11 cellular contexts compared by ENCODE assay signal in genomic region chr10:79264942-79265341, GRCh38.
DNase-seq lines count a peak whose midpoint lies in the region; ATAC-seq, FAIRE-seq and TF ChIP-seq lines count a peak whose summit lies in the region.
"Had no signal": no experiment of that assay in that cellular context is flagged by ENCODE, and none has a peak within 500 bp of the region (broad histone marks: within the 10 kb centered on the region; RNA-seq: fewer than 3 reads in every experiment).

No MANE protein-coding gene starts in this region.

- ATAC-seq in heart right ventricle (peak in 7 of 8 donors; percentile 3 to 38 (median 11)), pancreas (peak in 3 of 4 donors; percentile 40 to 47 (median 44))

- no peak overlapping the region for H2AFZ ChIP-seq in neural progenitor cell (replicated peaks)

- DNase-seq in RPMI7951 (ENCODE audit: low read depth): peak; percentile 40
- peak; percentile 64 to 67 for DNase-seq in heart right ventricle
- DNase-seq in pancreas: peak in 2 of 6 donors; percentile 26 to 51
- DNase-seq in stimulated activated naive CD4-positive, alpha-beta T cell (lab: John Stamatoyannopoulos, UW): no peak
- no peak for DNase-seq in neural progenitor cell (ENCODE audit: low spot score)
- no peak for DNase-seq in activated T-cell treated with anti-CD3 and anti-CD28 coated beads, Interleukin-2, amount 50 U/mL, for 48 hours
- no peak for DNase-seq in MG63
- DNase-seq: NCI-H526, retina had no signal

- no peaks in the 10 kb centered on the region for H3K9me3 Mint-ChIP-seq in neural progenitor cell

- H4K20me1 ChIP-seq in BLaER1 treated with 17β-estradiol and CSF1 and Interleukin-3, amounts not matched to agents 10 nM and 100 nM: peaks cover 90 to 100% (median 100%) of the 10 kb centered on the region in 11 experiments
- H4K20me1 ChIP-seq in neural progenitor cell (ENCODE audit: low read depth): peaks cover 79% of the 10 kb centered on the region

- H3K9me3 ChIP-seq in BLaER1 treated with 17β-estradiol and CSF1 and Interleukin-3, amounts not matched to agents 10 nM and 100 nM (replicated peaks in 1 of 11): no peaks in the 10 kb centered on the region
- H3K9me3 ChIP-seq in heart right ventricle: no peaks in the 10 kb centered on the region
- H3K9me3 ChIP-seq in pancreas: no peaks in the 10 kb centered on the region
- no peaks in the 10 kb centered on the region for H3K9me3 ChIP-seq in neural progenitor cell (ENCODE audit: low read depth)
- H3K9me3 ChIP-seq in MG63: no peaks in the 10 kb centered on the region

- no peaks in the 10 kb centered on the region for H3K27me3 ChIP-seq in BLaER1 treated with 17β-estradiol and CSF1 and Interleukin-3, amounts not matched to agents 10 nM and 100 nM
- H3K27me3 ChIP-seq in heart right ventricle (no peaks in the 10 kb centered on the region), pancreas (no peaks in the 10 kb centered on the region), neural progenitor cell (no peaks in the 10 kb centered on the region), MG63 (no peaks in the 10 kb centered on the region)
- H3K27me3 ChIP-seq: cardiac muscle cell had no signal

- no peak overlapping the region for H3K27ac Mint-ChIP-seq in neural progenitor cell

- H3K36me3 ChIP-seq in BLaER1 treated with 17β-estradiol and CSF1 and Interleukin-3, amounts not matched to agents 10 nM and 100 nM: peaks cover 34 to 63% (median 48%) of the 10 kb centered on the region in 11 experiments
- H3K36me3 ChIP-seq in heart right ventricle (peaks cover 0 to 41% (median 0%) of the 10 kb centered on the region in 9 donors), pancreas (no peaks in the 10 kb centered on the region), neural progenitor cell (no peaks in the 10 kb centered on the region), MG63 (peaks cover 74% of the 10 kb centered on the region)

- H3K4me1 Mint-ChIP-seq in neural progenitor cell: peaks cover 65% of the 10 kb centered on the region

- peak overlapping the region; percentile 77 to 99 (median 97) for H3K4me2 ChIP-seq in BLaER1 treated with 17β-estradiol and CSF1 and Interleukin-3, amounts not matched to agents 10 nM and 100 nM
- no peak overlapping the region for H3K4me2 ChIP-seq in neural progenitor cell

- 60 to 77% methylated on average over 10 of the region's 10 CpGs for WGBS in heart right ventricle, 2 donors
- 56 to 59% methylated on average over 10 of the region's 10 CpGs for WGBS in pancreas, 2 donors

- H3K4me3 Mint-ChIP-seq in neural progenitor cell: no peak overlapping the region

- H3K9ac ChIP-seq in BLaER1 treated with 17β-estradiol and CSF1 and Interleukin-3, amounts not matched to agents 10 nM and 100 nM: peak overlapping the region in 9 of 11 experiments; percentile 58 to 80 (median 75); a peak in 12 of 22 replicates
- H3K9ac ChIP-seq in neural progenitor cell: no peak overlapping the region

- peaks cover 2% of the 10 kb centered on the region for H3K79me2 ChIP-seq in neural progenitor cell (ENCODE audit: low read depth)

- TF ChIP-seq CTCF in heart right ventricle (IDR thresholded peaks at IDR 0.05): no peak
- no peak for TF ChIP-seq CTCF in pancreas (IDR thresholded peaks at IDR 0.05)
- TF ChIP-seq CTCF in neural progenitor cell (IDR thresholded peaks at IDR 0.05): no peak

- FAIRE-seq in pancreas (lab: Jason Lieb, UNC): no peak

- peaks cover 17% of the 10 kb centered on the region for H3F3A ChIP-seq in neural progenitor cell (ENCODE audit: low read depth)

- peak overlapping the region in 9 of 11 experiments; percentile 17 to 94 (median 85); a peak in 14 of 22 replicates for H3K27ac ChIP-seq in BLaER1 treated with 17β-estradiol and CSF1 and Interleukin-3, amounts not matched to agents 10 nM and 100 nM
- peak overlapping the region; percentile 61 to 91 (median 85) for H3K27ac ChIP-seq in heart right ventricle
- H3K27ac ChIP-seq in pancreas: peak overlapping the region in 3 of 4 donors; percentile 16 to 61 (median 57)
- no peak overlapping the region for H3K27ac ChIP-seq in neural progenitor cell

- H3K36me3 Mint-ChIP-seq in neural progenitor cell: peaks cover 15% of the 10 kb centered on the region

- H3K4me3 ChIP-seq in BLaER1 treated with 17β-estradiol and CSF1 and Interleukin-3, amounts not matched to agents 10 nM and 100 nM: no peak overlapping the region; a peak in 1 of 20 replicates
- H3K4me3 ChIP-seq in heart right ventricle: peak overlapping the region in 2 of 10 donors; percentile 20 to 25
- H3K4me3 ChIP-seq in pancreas: no peak overlapping the region
- no peak overlapping the region for H3K4me3 ChIP-seq in neural progenitor cell
- no peak overlapping the region for H3K4me3 ChIP-seq in MG63
- H3K4me3 ChIP-seq: cardiac muscle cell had no signal

- intact Hi-C loops in heart right ventricle (cut with DNase I): loop anchor here in 1 of 10 donors (5.0 kb wide), 1 partner anchor 43 kb away; no protein-coding TSS in a partner anchor
- intact Hi-C loops in pancreas (cut with DNase I): no loop called here

- H3K27me3 Mint-ChIP-seq in neural progenitor cell (ENCODE audit: insufficient read depth, low read depth): peaks cover 7% of the 10 kb centered on the region

- H3K4me1 ChIP-seq in BLaER1 treated with 17β-estradiol and CSF1 and Interleukin-3, amounts not matched to agents 10 nM and 100 nM: peaks cover 94 to 100% (median 99%) of the 10 kb centered on the region in 10 experiments
- H3K4me1 ChIP-seq in heart right ventricle: peaks cover 54 to 100% (median 94%) of the 10 kb centered on the region in 9 donors
- peaks cover 3 to 16% (median 7%) of the 10 kb centered on the region in 3 donors for H3K4me1 ChIP-seq in pancreas
- H3K4me1 ChIP-seq in neural progenitor cell: peaks cover 15% of the 10 kb centered on the region

Comparison
In these comparisons a context has a peak if more than half of its experiments do, and no peak if none do; other contexts are left out.
1. DNase-seq: peak in RPMI7951 (single experiment) and heart right ventricle (2 of 2); none in stimulated activated naive CD4-positive, alpha-beta T cell (0 of 6), neural progenitor cell (single experiment), activated T-cell treated with anti-CD3 and anti-CD28 coated beads, Interleukin-2, amount 50 U/mL, for 48 hours (0 of 2) and MG63 (single experiment).